In genomic region chr2:53945538-53945937, GRCh38 we compare ENCODE assay signal across 14 cellular contexts. TPM values are rescaled to one million over a fixed set of nuclear protein-coding genes. Genes with fewer than 3 reads are reported as not detected.
DNase-seq lines count a peak whose midpoint lies in the region; ATAC-seq, FAIRE-seq and TF ChIP-seq lines count a peak whose summit lies in the region.
"Had no signal": no experiment of that assay in that cellular context is flagged by ENCODE, and none has a peak within 500 bp of the region (broad histone marks: within the 10 kb centered on the region; RNA-seq: fewer than 3 reads in every experiment).

No MANE protein-coding gene starts in this region.

- no peak overlapping the region for H3K9ac ChIP-seq in SU-DHL-6 (ENCODE audit: low read length)
- no peak overlapping the region for H3K9ac ChIP-seq in kidney (ENCODE audit: low read length in 2 of 2)

- intact Hi-C loops in Right ventricle myocardium inferior (cut with DNase I) (no loop called here), kidney (cut with DNase I) (no loop called here)

- H3K9me3 ChIP-seq in cardiac muscle cell (ENCODE audit: low read depth) (no peaks in the 10 kb centered on the region), SU-DHL-6 (ENCODE audit: insufficient read depth, low read length) (no peaks in the 10 kb centered on the region), kidney (ENCODE audit: control insufficient read depth in 1 of 2, low read length in 2 of 2) (no peaks in the 10 kb centered on the region), thoracic aorta (no peaks in the 10 kb centered on the region), WERI-Rb-1 (ENCODE audit: severe bottlenecking) (no peaks in the 10 kb centered on the region)
- H3K9me3 ChIP-seq: heart left ventricle had no signal

- H3K4me1 ChIP-seq in cardiac muscle cell (ENCODE audit: low read depth): peaks cover 7% of the 10 kb centered on the region
- H3K4me1 ChIP-seq in kidney (ENCODE audit: control insufficient read depth in 1 of 2, insufficient read depth in 1 of 2, low read depth in 1 of 2, low read length in 2 of 2): peaks cover 0 to 2% of the 10 kb centered on the region in 2 donors
- H3K4me1 ChIP-seq in thoracic aorta (ENCODE audit: control insufficient read depth in 1 of 2, low read depth in 2 of 2): peaks cover 18 to 22% of the 10 kb centered on the region in 2 donors

- peaks cover 8% of the 10 kb centered on the region; the same call in 1 of the 2 replicates for H3F3A ChIP-seq in SU-DHL-6 (ENCODE audit: insufficient read depth)

- H3K9me2 ChIP-seq in SU-DHL-6 (replicated peaks; ENCODE audit: insufficient read depth, low read length): no peaks in the 10 kb centered on the region

- peak; percentile 58 for FAIRE-seq in kidney (lab: Jason Lieb, UNC)
- FAIRE-seq: urothelium cell line had no signal

- H3K27ac ChIP-seq in cardiac muscle cell (peak overlapping the region; percentile 15), SU-DHL-6 (ENCODE audit: low read depth, low read length) (peak overlapping the region; percentile 37; the same call in 1 of the 2 replicates), kidney (ENCODE audit: low read depth in 2 of 2, low read length in 2 of 2) (no peak overlapping the region), thoracic aorta (peak overlapping the region in 1 of 2 donors; percentile 26), WERI-Rb-1 (no peak overlapping the region)

- H3K27me3 ChIP-seq in cardiac muscle cell (no peaks in the 10 kb centered on the region), SU-DHL-6 (ENCODE audit: low read length) (no peaks in the 10 kb centered on the region), thoracic aorta (replicated peaks; ENCODE audit: insufficient read depth) (no peaks in the 10 kb centered on the region), WERI-Rb-1 (ENCODE audit: insufficient read depth, low read depth, severe bottlenecking) (no peaks in the 10 kb centered on the region)
- H3K27me3 ChIP-seq: heart left ventricle had no signal

- no peak for ATAC-seq in Right ventricle myocardium inferior
- no peak for ATAC-seq in thoracic aorta (ENCODE audit: insufficient number of reproducible peaks, low FRiP score, low read depth)
- ATAC-seq: heart left ventricle, left ventricle myocardium superior, T-cell had no signal

- H4K20me1 ChIP-seq in SU-DHL-6 (ENCODE audit: low read depth, low read length): peaks cover 5% of the 10 kb centered on the region; the same call in 1 of the 2 replicates

- TF ChIP-seq CTCF in cardiac muscle cell (IDR thresholded peaks at IDR 0.05; ENCODE audit: low read depth, low read length) (no peak), SU-DHL-6 (IDR thresholded peaks at IDR 0.05; ENCODE audit: insufficient read depth, low read length, poor library complexity, severe bottlenecking) (no peak), kidney (IDR thresholded peaks at IDR 0.05; ENCODE audit: borderline replicate concordance, extremely low read depth, insufficient read depth) (no peak), thoracic aorta (IDR thresholded peaks at IDR 0.05) (no peak), WERI-Rb-1 (IDR thresholded peaks at IDR 0.05; ENCODE audit: low read depth, low read length) (no peak)

- no peak overlapping the region for H3K4me2 ChIP-seq in SU-DHL-6 (ENCODE audit: low read depth, low read length, poor library complexity, severe bottlenecking)

- H3K36me3 ChIP-seq in cardiac muscle cell (peaks cover 14% of the 10 kb centered on the region), SU-DHL-6 (ENCODE audit: low read length) (peaks cover 53% of the 10 kb centered on the region), kidney (ENCODE audit: control insufficient read depth in 1 of 2, insufficient read depth in 2 of 2, low read length in 2 of 2) (peaks cover 6 to 10% of the 10 kb centered on the region in 2 donors), thoracic aorta (peaks cover 11% of the 10 kb centered on the region), WERI-Rb-1 (peaks cover 36% of the 10 kb centered on the region)

- no peak overlapping the region for H3K4me3 ChIP-seq in cardiac muscle cell
- H3K4me3 ChIP-seq in SU-DHL-6 (ENCODE audit: insufficient read depth, low read length, poor library complexity, severe bottlenecking): no peak overlapping the region
- H3K4me3 ChIP-seq in kidney (ENCODE audit: low read length in 2 of 2): no peak overlapping the region
- H3K4me3 ChIP-seq in thoracic aorta: peak overlapping the region; percentile 19
- no peak overlapping the region for H3K4me3 ChIP-seq in WERI-Rb-1 (ENCODE audit: low read depth, low read length)
- H3K4me3 ChIP-seq: heart left ventricle had no signal

- DNase-seq in cardiac muscle cell (ENCODE audit: low read depth in 1 of 2, low spot score in 1 of 2): no peak
- DNase-seq in Right ventricle myocardium inferior (ENCODE audit: missing footprints): no peak
- DNase-seq in kidney: no peak
- no peak for DNase-seq in thoracic aorta (ENCODE audit: low spot score)
- DNase-seq in NCI-H748 (lab: John Stamatoyannopoulos, UW; ENCODE audit: unreplicated experiment): no peak
- DNase-seq in WERI-Rb-1: no peak
- DNase-seq in stimulated activated CD4-positive, alpha-beta T cell treated with anti-CD3 and anti-CD28 coated beads, Interleukin-12 subunit alpha, Interleukin-12 subunit beta, amount 100 ng/mL, for 4 hours: no peak
- DNase-seq: activated CD4-positive, alpha-beta T cell treated with anti-CD3 and anti-CD28 coated beads, Interleukin-2, amount 50 U/mL, for 4 hours; activated effector memory CD4-positive, alpha-beta T cell treated with Interleukin-2 at 50 U/mL for 16 hours; heart left ventricle; left ventricle myocardium superior; T-cell had no signal

- H2AFZ ChIP-seq in SU-DHL-6 (ENCODE audit: low read depth, low read length, severe bottlenecking): no peak overlapping the region

- peaks cover 50% of the 10 kb centered on the region for H3K79me2 ChIP-seq in SU-DHL-6 (ENCODE audit: insufficient read depth, low read length)

RNA-seq across cellular contexts. Expression of gene PSME4, which starts 25.3 kb away (rescaled TPM):
- 22.6 and 27.6 TPM in 2 replicates for total RNA-seq in cardiac muscle cell
- polyA plus RNA-seq in cardiac muscle cell: 8.7 and 14.2 TPM in 2 replicates
- 49.9 TPM for total RNA-seq in Right ventricle myocardium inferior
- total RNA-seq in kidney: 41.7 TPM
- 23.4 TPM for polyA plus RNA-seq in kidney (ENCODE audit: insufficient read depth, low read depth, low replicate concordance)
- total RNA-seq in thoracic aorta: 10 to 100 TPM; 50.1 to 56.0 TPM

Comparison
In these comparisons a context has a peak if more than half of its experiments do, and no peak if none do; other contexts are left out.
1. H3K27ac ChIP-seq: peak in cardiac muscle cell (single experiment) and SU-DHL-6 (single experiment); none in kidney (0 of 2) and WERI-Rb-1 (single experiment).